In genomic region chr14:68888883-68889282, GRCh38 we compare ENCODE assay signal across 13 cellular contexts.
"Had no signal": no experiment of that assay in that cellular context is flagged by ENCODE, and none has a peak within 500 bp of the region (broad histone marks: within the 10 kb centered on the region; RNA-seq: fewer than 3 reads in every experiment).

No MANE protein-coding gene starts in this region.

- H3K27me3 ChIP-seq: tibial nerve had no signal

- ATAC-seq: activated naive CD8-positive, alpha-beta T cell treated with anti-CD3 and anti-CD28 coated beads, Interleukin-2, amount 50 U/mL, for 24 hours; activated T-cell treated with anti-CD3 and anti-CD28 coated beads, Interleukin-2, amount 50 U/mL, for 4 hours; esophagus mucosa; left colon; mucosa of descending colon; natural killer cell; stimulated activated naive CD8-positive, alpha-beta T cell treated with anti-CD3 and anti-CD28 coated beads, Interleukin-15, amount 100 ng/mL, for 72 hours had no signal

- H3K9me3 ChIP-seq: mucosa of descending colon, psoas muscle, tibial nerve had no signal

- H3K4me1 ChIP-seq: tibial nerve had no signal

- H3K27ac ChIP-seq: psoas muscle, tibial nerve had no signal

- H3K4me3 ChIP-seq: mucosa of descending colon, psoas muscle, tibial nerve had no signal

- DNase-seq: activated CD4-positive, CD25-positive, alpha-beta regulatory T cell; activated naive CD8-positive, alpha-beta T cell treated with anti-CD3 and anti-CD28 coated beads, Interleukin-2, amount 50 U/mL, for 24 hours; activated T-cell treated with anti-CD3 and anti-CD28 coated beads, Interleukin-2, amount 50 U/mL, for 4 hours; glutamatergic neuron; mucosa of descending colon; natural killer cell; stimulated activated CD4-positive, alpha-beta T cell treated with anti-CD3 and anti-CD28 coated beads, Interleukin-4, amount 100 ng/mL, for 1 hour; stimulated activated CD8-positive, alpha-beta memory T cell treated with anti-CD3 and anti-CD28 coated beads, Interleukin-4, amount 100 ng/mL, for 48 hours; stimulated activated naive CD8-positive, alpha-beta T cell treated with anti-CD3 and anti-CD28 coated beads, Interleukin-15, amount 100 ng/mL, for 72 hours had no signal
